ENCODE assay signal across 9 cellular contexts in genomic region chr15:57591822-57592367, GRCh38. TPM values are rescaled to one million over a fixed set of nuclear protein-coding genes. Genes with fewer than 3 reads are reported as not detected.
DNase-seq lines count a peak whose midpoint lies in the region; ATAC-seq and TF ChIP-seq lines count a peak whose summit lies in the region.
"Had no signal": no experiment of that assay in that cellular context is flagged by ENCODE, and none has a peak within 500 bp of the region (broad histone marks: within the 10 kb centered on the region; RNA-seq: fewer than 3 reads in every experiment).

Gene MYZAP, plus strand, starts transcription at chr15:57591904. Its CDS starts 131 bp downstream, at chr15:57592035.

- H3K27me3 ChIP-seq in CD8-positive, alpha-beta memory T cell (ENCODE audit: insufficient read depth, low read length, poor library complexity, severe bottlenecking), result no peaks in the 10 kb centered on the region
- no peaks in the 10 kb centered on the region for H3K27me3 ChIP-seq in PC-9 (ENCODE audit: insufficient read depth, low read depth)
- peaks cover 0 to 6% (median 0%) of the 10 kb centered on the region in 9 donors for H3K27me3 ChIP-seq in heart left ventricle
- no peaks in the 10 kb centered on the region for H3K27me3 ChIP-seq in rectal smooth muscle tissue (ENCODE audit: control insufficient read depth, insufficient read depth, low read length)

- H3K27ac ChIP-seq in CD8-positive, alpha-beta memory T cell (ENCODE audit: low read depth, low read length), result no peak within 1 kb of the TSS
- H3K27ac ChIP-seq in PC-9, result peak within 1 kb of the TSS; percentile 90
- peak within 1 kb of the TSS; percentile 79 to 96 (median 94) for H3K27ac ChIP-seq in heart left ventricle
- H3K27ac ChIP-seq in rectal smooth muscle tissue (ENCODE audit: low read depth, low read length), result no peak within 1 kb of the TSS
- H3K27ac ChIP-seq: neutrophil had no signal

- ATAC-seq in heart left ventricle (peak in 3 of 4 donors; percentile 28 to 72 (median 68)), HG03139 (IDR thresholded peaks at IDR 0.05; ENCODE audit: unreplicated experiment) (no peak), GM18505 (IDR thresholded peaks at IDR 0.05; ENCODE audit: unreplicated experiment) (no peak)

- CTCF ChIA-PET in CD8-positive, alpha-beta memory T cell (lab: Charles Lee), result no interaction called here
- CTCF ChIA-PET in PC-9 (lab: Charles Lee), result interaction anchor here (0.7 kb wide), 1 partner anchor 218 kb away, joined by 5 read pairs; no protein-coding TSS in a partner anchor

- TF ChIP-seq CTCF in PC-9 (conservative IDR thresholded peaks at IDR 0.05), result no peak
- peak in 2 of 12 donors; percentile 11 to 15 for TF ChIP-seq CTCF in heart left ventricle (IDR thresholded peaks at IDR 0.05)

- H3K4me3 ChIP-seq in CD8-positive, alpha-beta memory T cell (ENCODE audit: low read length), result peak within 1 kb of the TSS; percentile 47
- H3K4me3 ChIP-seq in PC-9 (peak within 1 kb of the TSS; percentile 78), heart left ventricle (peak within 1 kb of the TSS; percentile 47 to 94 (median 75)), rectal smooth muscle tissue (ENCODE audit: low read length) (peak within 1 kb of the TSS; percentile 72)

- no peaks in the 10 kb centered on the region for H3K9me2 ChIP-seq in PC-9 (ENCODE audit: insufficient read depth)

- no peaks in the 10 kb centered on the region for H4K20me1 ChIP-seq in PC-9 (ENCODE audit: insufficient read depth)

- no peaks in the 10 kb centered on the region for H3K9me3 ChIP-seq in CD8-positive, alpha-beta memory T cell (ENCODE audit: low read length)
- no peaks in the 10 kb centered on the region for H3K9me3 ChIP-seq in PC-9 (ENCODE audit: insufficient read depth, low read depth)
- H3K9me3 ChIP-seq in heart left ventricle, result no peaks in the 10 kb centered on the region
- H3K9me3 ChIP-seq: neutrophil had no signal

- H2AFZ ChIP-seq in PC-9, result peak within 1 kb of the TSS; percentile 73

- POLR2A ChIA-PET in CD8-positive, alpha-beta memory T cell (lab: Charles Lee), result no interaction called here
- POLR2A ChIA-PET in PC-9 (lab: Charles Lee; ENCODE audit: unreplicated experiment), result interaction anchor here (0.6 kb wide), 1 partner anchor 1781 kb away, joined by 6 read pairs; the partner anchor contains the start of gene MYO1E

- peaks cover 7% of the 10 kb centered on the region for H3F3A ChIP-seq in PC-9 (ENCODE audit: insufficient read depth, low read depth)

- TF ChIP-seq POLR2A in heart left ventricle (IDR thresholded peaks at IDR 0.05) (peak in 1 of 2 donors; percentile 91), GM18505 (IDR thresholded peaks at IDR 0.05; ENCODE audit: borderline replicate concordance, extremely low read depth, insufficient read depth, insufficient read length) (no peak)

- H3K9me3 Mint-ChIP-seq in CD8-positive, alpha-beta memory T cell, result peaks cover 0 to 4% (median 0%) of the 10 kb centered on the region in 5 donors

- H3K36me3 ChIP-seq in CD8-positive, alpha-beta memory T cell (ENCODE audit: insufficient read depth, low read length), result no peaks in the 10 kb centered on the region
- H3K36me3 ChIP-seq in PC-9 (ENCODE audit: low read depth) (no peaks in the 10 kb centered on the region; the same call in 1 of the 2 replicates), heart left ventricle (no peaks in the 10 kb centered on the region), rectal smooth muscle tissue (ENCODE audit: control insufficient read depth, insufficient read depth, low read length) (no peaks in the 10 kb centered on the region)
- H3K36me3 ChIP-seq: neutrophil had no signal

- H3K4me3 Mint-ChIP-seq in CD8-positive, alpha-beta memory T cell, result peak within 1 kb of the TSS in 4 of 7 donors; percentile 3 to 62 (median 28)

- peaks cover 23% of the 10 kb centered on the region for H3K4me1 ChIP-seq in CD8-positive, alpha-beta memory T cell (ENCODE audit: insufficient read depth, low read length)
- H3K4me1 ChIP-seq in PC-9 (replicated peaks; ENCODE audit: insufficient read depth) (peaks cover 73% of the 10 kb centered on the region), heart left ventricle (peaks cover 0 to 54% (median 24%) of the 10 kb centered on the region in 12 donors), rectal smooth muscle tissue (ENCODE audit: control insufficient read depth, insufficient read depth, low read length) (peaks cover 3% of the 10 kb centered on the region)

- peaks cover 23 to 61% of the 10 kb centered on the region in 2 donors for H3K27me3 Mint-ChIP-seq in CD8-positive, alpha-beta memory T cell

- no peak within 1 kb of the TSS for H3K9ac ChIP-seq in rectal smooth muscle tissue (ENCODE audit: low read length)

- peaks cover 10 to 18% (median 17%) of the 10 kb centered on the region in 3 donors for H3K4me1 Mint-ChIP-seq in CD8-positive, alpha-beta memory T cell

- no TSS peak for BruUV-seq in PC-9 (replicated peaks; lab: Mats Ljungman, UMichigan)

- peak within 1 kb of the TSS in 1 of 8 donors; percentile 53 for H3K27ac Mint-ChIP-seq in CD8-positive, alpha-beta memory T cell

- peak in 1 of 5 donors; percentile 8 for DNase-seq in CD8-positive, alpha-beta memory T cell
- DNase-seq in PC-9 (peak in 1 of 2 experiments; percentile 80), heart left ventricle (peak; percentile 66 to 82 (median 78)), NCI-H1048 (lab: John Stamatoyannopoulos, UW) (no peak)
- peak; percentile 64 for DNase-seq in activated naive CD4-positive, alpha-beta T cell treated with anti-CD3 and anti-CD28 coated beads, Interleukin-2, amount 50 U/mL, for 16 hours

- peak within 1 kb of the TSS; percentile 99 for H3K4me2 ChIP-seq in PC-9

- H3K79me2 ChIP-seq in PC-9 (ENCODE audit: low read depth), result peaks cover 45% of the 10 kb centered on the region

- 0 to 2% (median 0%) methylated on average over 6 to 58 of the region's 58 CpGs for WGBS in heart left ventricle, 4 donors

- intact Hi-C loops in PC-9 (cut with micrococcal nuclease; ENCODE audit: unreplicated experiment), result loop anchor here (1.0 to 2.0 kb wide), 3 partner anchors 15 to 31 kb away; no protein-coding TSS in a partner anchor
- intact Hi-C loops in heart left ventricle (cut with DNase I), result loop anchor here in 2 of 10 donors (2.0 kb wide), 2 partner anchors 23 to 31 kb away; no protein-coding TSS in a partner anchor

- no peaks in the 10 kb centered on the region for H3K36me3 Mint-ChIP-seq in CD8-positive, alpha-beta memory T cell

RNA-seq across cellular contexts. Expression of gene MYZAP, which starts in this region (rescaled TPM):
- not detected for total RNA-seq in CD8-positive, alpha-beta memory T cell
- polyA plus RNA-seq in CD8-positive, alpha-beta memory T cell, result not detected
- total RNA-seq in PC-9 (2021) (3.5 and 5.9 TPM in 2 replicates), heart left ventricle (1,000 to 10,000 TPM in 2 of 9 donors, 100 to 1,000 TPM in 7; 359 to 1,065 (median 670) TPM)
- polyA plus RNA-seq in heart left ventricle, result 100 to 1,000 TPM; 280 to 506 TPM

Comparison
In these comparisons a context has a peak if more than half of its experiments do, and no peak if none do; other contexts are left out.
1. RNA of gene MYZAP (total RNA-seq): 359 to 1,065 TPM in heart left ventricle; 3.5 to 5.9 TPM in PC-9 and not detected in CD8-positive, alpha-beta memory T cell; every median in the first group is over 10 times any median in the second.
2. RNA of gene MYZAP (polyA plus RNA-seq): 280 to 506 TPM in heart left ventricle; not detected in CD8-positive, alpha-beta memory T cell (single experiment); every median in the first group is over 100 times any median in the second.
3. H3K27ac ChIP-seq: peak in PC-9 (single experiment) and heart left ventricle (12 of 12); none in CD8-positive, alpha-beta memory T cell (single experiment) and rectal smooth muscle tissue (single experiment).
4. ATAC-seq: peak in heart left ventricle (3 of 4); none in HG03139 (single experiment) and GM18505 (single experiment).
5. Peak in every context shown above with its lines, with median percentiles within 50 percentile points of each other: H3K4me3 ChIP-seq.